Comparison of ENCODE assay signal across 23 cellular contexts in the genomic region with DNA sequence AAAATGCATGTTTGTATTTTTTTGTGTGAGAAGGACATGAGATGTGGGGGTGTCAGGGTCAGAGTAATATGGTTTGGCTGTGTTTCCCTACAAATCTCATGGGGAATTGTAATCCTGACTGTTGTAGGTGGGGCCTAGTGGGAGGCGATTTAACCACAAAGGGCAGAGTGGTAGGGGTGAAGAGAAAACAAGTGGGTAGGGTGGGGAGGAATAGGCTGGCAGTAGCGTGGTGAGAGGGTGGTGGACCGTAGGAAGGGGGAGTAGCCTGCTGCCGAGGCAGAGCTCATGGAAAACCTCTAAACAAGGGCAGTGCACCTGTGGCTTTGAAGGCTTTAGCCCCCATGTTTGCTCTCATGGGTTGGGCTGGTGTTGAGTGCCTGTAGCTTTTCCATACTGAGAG.
"Had no signal": no experiment of that assay in that cellular context is flagged by ENCODE, and none has a peak within 500 bp of the region (broad histone marks: within the 10 kb centered on the region; RNA-seq: fewer than 3 reads in every experiment).

No MANE protein-coding gene starts in this region.

- H3K36me3 ChIP-seq: MG63, SJCRH30 had no signal

- H3K4me1 ChIP-seq: SJCRH30 had no signal

- H3K27me3 ChIP-seq: MG63, SJCRH30 had no signal

- ATAC-seq: K562, Panc1, PC-3, SK-N-SH treated with all-trans-retinoic acid at 6 μM for 48 hours had no signal

- DNase-seq: Kasumi-1, MG63, NCI-H1092 treated with DMSO at 0.1 percent for 48 hours, NCI-H1436, NCI-H187, NCI-H2029, NCI-H2081 treated with DMSO at 0.1 percent for 48 hours, NCI-H2171, NCI-H226, NCI-H446, NCI-H510A, NCI-H524 treated with DMSO at 0.1 percent for 48 hours, NCI-H69, NCI-H774, PC-3, SHP77, SJCRH30 had no signal

- H3K4me3 ChIP-seq: K562, MG63, SJCRH30 had no signal

- H3K27ac ChIP-seq: HL-60, KMS-11, RWPE1, SJCRH30 had no signal

- H3K4me2 ChIP-seq: KMS-11 had no signal

- H3K9ac ChIP-seq: KMS-11 had no signal

- H3K9me3 ChIP-seq: MG63, SJCRH30 had no signal
